ENCODE assay signal across 1 cellular context in the genomic region with DNA sequence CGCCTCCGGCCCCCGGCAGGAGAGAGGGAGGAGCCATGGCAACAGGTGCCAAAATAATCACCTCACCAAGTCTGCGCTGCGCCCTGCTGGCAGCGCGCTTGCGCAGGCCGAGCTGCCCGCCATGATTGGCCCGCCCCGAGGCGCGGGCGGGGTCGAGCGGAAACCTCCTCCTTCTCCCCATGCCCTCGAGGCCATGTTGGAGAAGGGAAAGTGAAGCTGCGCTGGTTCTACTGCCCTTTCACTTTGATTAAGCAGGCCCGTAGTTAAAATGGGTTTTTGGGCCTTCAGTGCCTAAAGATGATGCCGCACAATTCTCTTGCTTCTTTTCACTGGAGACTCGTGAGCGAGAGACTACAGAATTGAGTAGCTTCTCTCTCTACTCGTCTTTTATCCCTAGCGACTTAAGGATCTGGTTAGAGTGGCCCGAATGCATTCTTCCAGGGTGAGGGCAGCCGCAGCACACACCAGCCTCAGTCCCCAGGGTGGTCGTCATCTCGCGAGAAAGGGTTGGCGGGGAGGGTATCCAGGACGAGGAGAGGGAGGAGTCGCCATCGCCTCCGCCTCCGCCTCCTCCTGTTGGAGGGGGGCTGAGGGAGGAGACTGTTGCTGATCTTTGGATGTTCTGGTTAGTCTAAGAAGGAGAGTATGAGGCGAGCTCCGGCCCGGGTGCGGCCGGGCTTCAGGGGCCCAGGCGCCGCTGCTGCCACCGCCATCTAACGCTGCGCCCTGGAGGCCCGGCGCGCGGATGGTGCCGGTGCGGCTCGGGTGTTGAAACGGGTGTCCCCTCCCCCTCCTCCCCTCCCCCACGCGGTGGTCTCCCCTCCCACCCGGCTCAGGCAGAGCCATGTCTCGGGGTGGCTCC.
A peak's percentile ranks its signal among the peaks of the same experiment; 100 is the strongest.
TF ChIP-seq lines count a peak whose summit lies in the region.

A gene with protein sequence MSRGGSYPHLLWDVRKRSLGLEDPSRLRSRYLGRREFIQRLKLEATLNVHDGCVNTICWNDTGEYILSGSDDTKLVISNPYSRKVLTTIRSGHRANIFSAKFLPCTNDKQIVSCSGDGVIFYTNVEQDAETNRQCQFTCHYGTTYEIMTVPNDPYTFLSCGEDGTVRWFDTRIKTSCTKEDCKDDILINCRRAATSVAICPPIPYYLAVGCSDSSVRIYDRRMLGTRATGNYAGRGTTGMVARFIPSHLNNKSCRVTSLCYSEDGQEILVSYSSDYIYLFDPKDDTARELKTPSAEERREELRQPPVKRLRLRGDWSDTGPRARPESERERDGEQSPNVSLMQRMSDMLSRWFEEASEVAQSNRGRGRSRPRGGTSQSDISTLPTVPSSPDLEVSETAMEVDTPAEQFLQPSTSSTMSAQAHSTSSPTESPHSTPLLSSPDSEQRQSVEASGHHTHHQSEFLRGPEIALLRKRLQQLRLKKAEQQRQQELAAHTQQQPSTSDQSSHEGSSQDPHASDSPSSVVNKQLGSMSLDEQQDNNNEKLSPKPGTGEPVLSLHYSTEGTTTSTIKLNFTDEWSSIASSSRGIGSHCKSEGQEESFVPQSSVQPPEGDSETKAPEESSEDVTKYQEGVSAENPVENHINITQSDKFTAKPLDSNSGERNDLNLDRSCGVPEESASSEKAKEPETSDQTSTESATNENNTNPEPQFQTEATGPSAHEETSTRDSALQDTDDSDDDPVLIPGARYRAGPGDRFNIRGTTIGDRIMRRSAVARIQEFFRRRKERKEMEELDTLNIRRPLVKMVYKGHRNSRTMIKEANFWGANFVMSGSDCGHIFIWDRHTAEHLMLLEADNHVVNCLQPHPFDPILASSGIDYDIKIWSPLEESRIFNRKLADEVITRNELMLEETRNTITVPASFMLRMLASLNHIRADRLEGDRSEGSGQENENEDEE (plus strand): TSS at position 616 of the 862 bp plus-strand sequence. CDS start 229 bp downstream, at position 845.

TF ChIP-seq in HepG2, 621 proteins besides CTCF, POLR2A, EP300 and RAD21 (continued from another document and continues in another):
- TF ChIP-seq ZNF792 (CRISPR knock-in tag; IDR thresholded peaks at IDR 0.05) (peak; percentile 51; the same call in 1 of the 2 replicates), RFX3 (CRISPR knock-in tag; IDR thresholded peaks at IDR 0.05) (peak; percentile 85), HCFC1 (IDR thresholded peaks at IDR 0.05; ENCODE audit: low read depth, low read length) (peak; percentile 60), ZFP36L1 (CRISPR knock-in tag; IDR thresholded peaks at IDR 0.05) (0 out of 2 replicates have a peak, but pooled peaks have one; percentile 42), ZNF615 (CRISPR knock-in tag; IDR thresholded peaks at IDR 0.05; ENCODE audit: borderline replicate concordance) (peak; percentile 53; the same call in 1 of the 2 replicates), ZNF446 (CRISPR knock-in tag; IDR thresholded peaks at IDR 0.05) (peak; percentile 69; the same call in 1 of the 2 replicates), GATA4 (IDR thresholded peaks at IDR 0.05; ENCODE audit: borderline replicate concordance, low read depth) (no peak), ELF1 (CRISPR knock-in tag; IDR thresholded peaks at IDR 0.05) (peak; percentile 34; the same call in 1 of the 2 replicates), ZSCAN31 (CRISPR knock-in tag; IDR thresholded peaks at IDR 0.05; ENCODE audit: low read depth) (no peak), RFX5 (IDR thresholded peaks at IDR 0.05; ENCODE audit: low read depth, low read length) (peak; percentile 68), CHCHD3 (CRISPR knock-in tag; IDR thresholded peaks at IDR 0.05) (no peak), NONO (IDR thresholded peaks at IDR 0.05) (no peak), NONO (CRISPR knock-in tag; conservative IDR thresholded peaks at IDR 0.05) (no peak; the same call in 1 of the 2 replicates), ZNF564 (CRISPR knock-in tag; IDR thresholded peaks at IDR 0.05) (no peak; the same call in 1 of the 2 replicates), TRIM24 (CRISPR knock-in tag; IDR thresholded peaks at IDR 0.05) (no peak), NKX3-1 (CRISPR knock-in tag; IDR thresholded peaks at IDR 0.05) (no peak), NR2F1 (CRISPR knock-in tag; IDR thresholded peaks at IDR 0.05) (0 out of 4 replicates have a peak, but pooled peaks of 1 of the 2 experiments have one; percentile 0), RBAK (CRISPR knock-in tag; IDR thresholded peaks at IDR 0.05) (no peak), ZNF776 (CRISPR knock-in tag; IDR thresholded peaks at IDR 0.05) (0 out of 2 replicates have a peak, but pooled peaks have one; percentile 6), SIN3A (IDR thresholded peaks at IDR 0.05; ENCODE audit: borderline replicate concordance, low read depth, low read length) (peak; percentile 62; the same call in 1 of the 2 replicates), ZNF343 (CRISPR knock-in tag; IDR thresholded peaks at IDR 0.05) (peak; percentile 19; the same call in 1 of the 2 replicates), ZNF337 (CRISPR knock-in tag; IDR thresholded peaks at IDR 0.05; ENCODE audit: borderline replicate concordance, low read depth) (no peak), JUND (CRISPR knock-in tag; IDR thresholded peaks at IDR 0.05) (peak; percentile 9; the same call in 1 of the 2 replicates)
- TF ChIP-seq, protein P1, sequence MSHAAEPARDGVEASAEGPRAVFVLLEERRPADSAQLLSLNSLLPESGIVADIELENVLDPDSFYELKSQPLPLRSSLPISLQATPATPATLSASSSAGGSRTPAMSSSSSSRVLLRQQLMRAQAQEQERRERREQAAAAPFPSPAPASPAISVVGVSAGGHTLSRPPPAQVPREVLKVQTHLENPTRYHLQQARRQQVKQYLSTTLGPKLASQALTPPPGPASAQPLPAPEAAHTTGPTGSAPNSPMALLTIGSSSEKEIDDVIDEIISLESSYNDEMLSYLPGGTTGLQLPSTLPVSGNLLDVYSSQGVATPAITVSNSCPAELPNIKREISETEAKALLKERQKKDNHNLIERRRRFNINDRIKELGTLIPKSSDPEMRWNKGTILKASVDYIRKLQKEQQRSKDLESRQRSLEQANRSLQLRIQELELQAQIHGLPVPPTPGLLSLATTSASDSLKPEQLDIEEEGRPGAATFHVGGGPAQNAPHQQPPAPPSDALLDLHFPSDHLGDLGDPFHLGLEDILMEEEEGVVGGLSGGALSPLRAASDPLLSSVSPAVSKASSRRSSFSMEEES (CRISPR knock-in tag; IDR thresholded peaks at IDR 0.05), result 0 out of 2 replicates have a peak, but pooled peaks have one; percentile 51
- TF ChIP-seq, protein P2, sequence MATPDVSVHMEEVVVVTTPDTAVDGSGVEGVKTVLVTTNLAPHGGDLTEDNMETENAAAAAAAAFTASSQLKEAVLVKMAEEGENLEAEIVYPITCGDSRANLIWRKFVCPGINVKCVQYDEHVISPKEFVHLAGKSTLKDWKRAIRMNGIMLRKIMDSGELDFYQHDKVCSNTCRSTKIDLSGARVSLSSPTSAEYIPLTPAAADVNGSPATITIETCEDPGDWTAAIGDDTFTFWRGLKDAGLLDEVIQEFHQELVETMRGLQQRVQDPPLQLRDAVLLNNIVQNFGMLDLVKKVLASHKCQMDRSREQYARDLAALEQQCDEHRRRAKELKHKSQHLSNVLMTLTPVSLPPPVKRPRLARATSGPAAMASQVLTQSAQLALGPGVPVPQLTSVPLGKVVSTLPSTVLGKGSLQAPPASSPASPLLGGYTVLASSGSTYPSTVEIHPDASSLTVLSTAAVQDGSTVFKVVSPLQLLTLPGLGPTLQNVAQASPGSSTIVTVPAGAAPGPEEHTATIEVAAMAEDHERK (CRISPR knock-in tag; IDR thresholded peaks at IDR 0.05; ENCODE audit: low read depth), result peak; percentile 39; the same call in 1 of the 2 replicates
- TF ChIP-seq, protein P3, sequence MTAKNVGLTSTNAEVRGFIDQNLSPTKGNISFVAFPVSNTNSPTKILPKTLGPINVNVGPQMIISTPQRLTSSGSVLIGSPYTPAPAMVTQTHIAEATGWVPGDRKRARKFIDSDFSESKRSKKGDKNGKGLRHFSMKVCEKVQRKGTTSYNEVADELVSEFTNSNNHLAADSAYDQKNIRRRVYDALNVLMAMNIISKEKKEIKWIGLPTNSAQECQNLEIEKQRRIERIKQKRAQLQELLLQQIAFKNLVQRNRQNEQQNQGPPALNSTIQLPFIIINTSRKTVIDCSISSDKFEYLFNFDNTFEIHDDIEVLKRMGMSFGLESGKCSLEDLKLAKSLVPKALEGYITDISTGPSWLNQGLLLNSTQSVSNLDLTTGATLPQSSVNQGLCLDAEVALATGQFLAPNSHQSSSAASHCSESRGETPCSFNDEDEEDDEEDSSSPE (CRISPR knock-in tag; IDR thresholded peaks at IDR 0.05), result peak; percentile 84
- TF ChIP-seq, protein P4, sequence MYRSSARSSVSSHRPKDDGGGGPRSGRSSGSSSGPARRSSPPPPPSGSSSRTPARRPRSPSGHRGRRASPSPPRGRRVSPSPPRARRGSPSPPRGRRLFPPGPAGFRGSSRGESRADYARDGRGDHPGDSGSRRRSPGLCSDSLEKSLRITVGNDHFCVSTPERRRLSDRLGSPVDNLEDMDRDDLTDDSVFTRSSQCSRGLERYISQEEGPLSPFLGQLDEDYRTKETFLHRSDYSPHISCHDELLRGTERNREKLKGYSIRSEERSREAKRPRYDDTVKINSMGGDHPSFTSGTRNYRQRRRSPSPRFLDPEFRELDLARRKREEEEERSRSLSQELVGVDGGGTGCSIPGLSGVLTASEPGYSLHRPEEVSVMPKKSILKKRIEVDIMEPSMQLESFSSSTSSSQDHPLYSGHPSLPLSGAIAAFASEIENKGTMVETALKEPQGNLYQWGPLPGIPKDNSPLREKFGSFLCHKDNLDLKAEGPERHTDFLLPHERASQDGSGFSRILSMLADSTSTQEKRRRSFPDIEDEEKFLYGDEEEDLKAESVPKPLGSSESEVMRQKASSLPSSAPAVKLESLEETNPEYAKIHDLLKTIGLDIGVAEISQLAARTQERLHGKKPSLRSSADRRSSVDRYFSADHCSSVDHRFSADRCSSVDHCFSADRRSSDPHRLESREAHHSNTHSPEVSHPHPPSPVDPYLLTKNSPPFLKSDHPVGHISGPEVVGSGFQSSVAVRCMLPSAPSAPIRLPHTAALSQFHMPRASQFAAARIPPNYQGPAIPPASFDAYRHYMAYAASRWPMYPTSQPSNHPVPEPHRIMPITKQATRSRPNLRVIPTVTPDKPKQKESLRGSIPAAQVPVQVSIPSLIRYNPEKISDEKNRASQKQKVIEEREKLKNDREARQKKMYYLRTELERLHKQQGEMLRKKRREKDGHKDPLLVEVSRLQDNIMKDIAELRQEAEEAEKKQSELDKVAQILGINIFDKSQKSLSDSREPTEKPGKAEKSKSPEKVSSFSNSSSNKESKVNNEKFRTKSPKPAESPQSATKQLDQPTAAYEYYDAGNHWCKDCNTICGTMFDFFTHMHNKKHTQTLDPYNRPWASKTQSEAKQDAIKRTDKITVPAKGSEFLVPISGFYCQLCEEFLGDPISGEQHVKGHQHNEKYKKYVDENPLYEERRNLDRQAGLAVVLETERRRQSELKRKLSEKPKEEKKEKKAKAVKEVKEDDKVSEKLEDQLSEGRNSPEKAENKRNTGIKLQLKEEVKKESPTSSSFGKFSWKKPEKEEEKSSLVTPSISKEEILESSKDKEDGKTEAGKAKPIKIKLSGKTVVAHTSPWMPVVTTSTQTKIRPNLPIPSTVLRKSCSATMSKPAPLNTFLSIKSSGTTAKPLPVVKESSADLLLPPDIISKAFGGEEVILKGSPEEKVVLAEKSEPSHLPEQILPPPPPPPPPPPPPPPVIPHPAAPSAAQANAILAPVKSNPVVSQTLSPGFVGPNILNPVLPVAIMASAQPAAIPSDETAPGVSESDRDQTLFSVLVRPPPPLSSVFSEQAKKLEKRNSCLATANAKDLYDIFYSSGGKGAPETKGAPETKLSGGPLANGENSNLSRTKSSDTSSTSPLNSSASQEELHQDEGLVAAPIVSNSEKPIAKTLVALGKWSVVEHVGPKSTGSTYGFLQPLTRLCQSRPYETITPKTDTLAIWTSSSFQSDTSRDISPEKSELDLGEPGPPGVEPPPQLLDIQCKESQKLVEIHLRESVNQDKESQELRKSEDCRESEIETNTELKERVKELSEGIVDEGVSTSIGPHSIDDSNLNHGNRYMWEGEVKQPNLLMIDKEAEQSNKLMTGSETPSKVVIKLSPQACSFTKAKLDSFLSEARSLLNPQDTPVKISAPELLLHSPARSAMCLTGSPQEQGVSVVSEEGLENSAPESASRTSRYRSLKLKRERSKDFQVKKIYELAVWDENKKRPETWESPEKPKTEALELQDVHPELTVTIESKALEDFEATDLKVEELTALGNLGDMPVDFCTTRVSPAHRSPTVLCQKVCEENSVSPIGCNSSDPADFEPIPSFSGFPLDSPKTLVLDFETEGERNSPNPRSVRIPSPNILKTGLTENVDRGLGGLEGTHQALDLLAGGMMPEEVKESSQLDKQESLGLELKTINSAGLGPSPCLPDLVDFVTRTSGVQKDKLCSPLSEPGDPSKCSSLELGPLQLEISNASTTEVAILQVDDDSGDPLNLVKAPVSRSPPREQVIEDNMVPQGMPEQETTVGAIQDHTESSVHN (CRISPR knock-in tag; IDR thresholded peaks at IDR 0.05), result 0 out of 2 replicates have a peak, but pooled peaks have one; percentile 30
- TF ChIP-seq, protein P5, sequence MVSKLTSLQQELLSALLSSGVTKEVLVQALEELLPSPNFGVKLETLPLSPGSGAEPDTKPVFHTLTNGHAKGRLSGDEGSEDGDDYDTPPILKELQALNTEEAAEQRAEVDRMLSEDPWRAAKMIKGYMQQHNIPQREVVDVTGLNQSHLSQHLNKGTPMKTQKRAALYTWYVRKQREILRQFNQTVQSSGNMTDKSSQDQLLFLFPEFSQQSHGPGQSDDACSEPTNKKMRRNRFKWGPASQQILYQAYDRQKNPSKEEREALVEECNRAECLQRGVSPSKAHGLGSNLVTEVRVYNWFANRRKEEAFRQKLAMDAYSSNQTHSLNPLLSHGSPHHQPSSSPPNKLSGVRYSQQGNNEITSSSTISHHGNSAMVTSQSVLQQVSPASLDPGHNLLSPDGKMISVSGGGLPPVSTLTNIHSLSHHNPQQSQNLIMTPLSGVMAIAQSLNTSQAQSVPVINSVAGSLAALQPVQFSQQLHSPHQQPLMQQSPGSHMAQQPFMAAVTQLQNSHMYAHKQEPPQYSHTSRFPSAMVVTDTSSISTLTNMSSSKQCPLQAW (CRISPR knock-in tag; IDR thresholded peaks at IDR 0.05), result peak; percentile 83
- TF ChIP-seq, protein P6, sequence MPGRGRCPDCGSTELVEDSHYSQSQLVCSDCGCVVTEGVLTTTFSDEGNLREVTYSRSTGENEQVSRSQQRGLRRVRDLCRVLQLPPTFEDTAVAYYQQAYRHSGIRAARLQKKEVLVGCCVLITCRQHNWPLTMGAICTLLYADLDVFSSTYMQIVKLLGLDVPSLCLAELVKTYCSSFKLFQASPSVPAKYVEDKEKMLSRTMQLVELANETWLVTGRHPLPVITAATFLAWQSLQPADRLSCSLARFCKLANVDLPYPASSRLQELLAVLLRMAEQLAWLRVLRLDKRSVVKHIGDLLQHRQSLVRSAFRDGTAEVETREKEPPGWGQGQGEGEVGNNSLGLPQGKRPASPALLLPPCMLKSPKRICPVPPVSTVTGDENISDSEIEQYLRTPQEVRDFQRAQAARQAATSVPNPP (CRISPR knock-in tag; IDR thresholded peaks at IDR 0.05), result 0 out of 2 replicates have a peak, but pooled peaks have one; percentile 42
- TF ChIP-seq, protein P7, sequence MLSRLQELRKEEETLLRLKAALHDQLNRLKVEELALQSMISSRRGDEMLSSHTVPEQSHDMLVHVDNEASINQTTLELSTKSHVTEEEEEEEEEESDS (CRISPR knock-in tag; IDR thresholded peaks at IDR 0.05; ENCODE audit: borderline replicate concordance), result 0 out of 2 replicates have a peak, but pooled peaks have one; percentile 80
- TF ChIP-seq, protein P8, sequence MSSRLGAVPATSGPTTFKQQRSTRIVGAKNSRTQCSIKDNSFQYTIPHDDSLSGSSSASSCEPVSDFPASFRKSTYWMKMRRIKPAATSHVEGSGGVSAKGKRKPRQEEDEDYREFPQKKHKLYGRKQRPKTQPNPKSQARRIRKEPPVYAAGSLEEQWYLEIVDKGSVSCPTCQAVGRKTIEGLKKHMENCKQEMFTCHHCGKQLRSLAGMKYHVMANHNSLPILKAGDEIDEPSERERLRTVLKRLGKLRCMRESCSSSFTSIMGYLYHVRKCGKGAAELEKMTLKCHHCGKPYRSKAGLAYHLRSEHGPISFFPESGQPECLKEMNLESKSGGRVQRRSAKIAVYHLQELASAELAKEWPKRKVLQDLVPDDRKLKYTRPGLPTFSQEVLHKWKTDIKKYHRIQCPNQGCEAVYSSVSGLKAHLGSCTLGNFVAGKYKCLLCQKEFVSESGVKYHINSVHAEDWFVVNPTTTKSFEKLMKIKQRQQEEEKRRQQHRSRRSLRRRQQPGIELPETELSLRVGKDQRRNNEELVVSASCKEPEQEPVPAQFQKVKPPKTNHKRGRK (CRISPR knock-in tag; IDR thresholded peaks at IDR 0.05), result no peak
